ENCODE assay signal across 8 cellular contexts in genomic region chr15:85380860-85381535, GRCh38. TPM values are rescaled to one million over a fixed set of nuclear protein-coding genes. Genes with fewer than 3 reads are reported as not detected.
DNase-seq lines count a peak whose midpoint lies in the region; ATAC-seq, FAIRE-seq and TF ChIP-seq lines count a peak whose summit lies in the region.

No MANE protein-coding gene starts in this region.

- H3K27me3 ChIP-seq in NT2/D1 (ENCODE audit: insufficient read depth, insufficient read length) (no peaks in the 10 kb centered on the region), prostate gland (replicated peaks; ENCODE audit: insufficient read depth) (no peaks in the 10 kb centered on the region)

- DNase-seq in GM12892 (ENCODE audit: insufficient read length) (peak; percentile 41), NT2/D1 (ENCODE audit: low read depth, low spot score) (peak; percentile 6), glutamatergic neuron (peak; percentile 56), prostate gland (ENCODE audit: low spot score) (peak; percentile 28), NCI-H1092 treated with DMSO at 0.1 percent for 48 hours (lab: John Stamatoyannopoulos, UW) (no peak), DMS153 (lab: John Stamatoyannopoulos, UW) (no peak)
- peak; percentile 54 for DNase-seq in activated T-helper 2 cell treated with anti-CD3 and anti-CD28 coated beads, Interferon-gamma antibody, Interleukin-2, Interleukin-4, amounts not matched to agents 10 μg/mL and 5 μg/mL and 100 μg/mL, durations not matched to agents 14 hours and 24 hours and 36 hours (ENCODE audit: low spot score)

- H3K27ac ChIP-seq in prostate gland: peak overlapping the region; percentile 90 to 92

- intact Hi-C loops in activated T-helper 2 cell treated with anti-CD3 and anti-CD28 coated beads, Interferon-gamma antibody, Interleukin-2, Interleukin-4, amounts not matched to agents 10 μg/mL and 5 μg/mL and 100 μg/mL, durations not matched to agents 14 hours and 24 hours and 36 hours (cut with micrococcal nuclease): loop anchor here (1.0 to 2.0 kb wide), 5 partner anchors 19 to 62 kb away; no protein-coding TSS in a partner anchor
- intact Hi-C loops in prostate gland (cut with DNase I): loop anchor here (2.0 kb wide), 1 partner anchor 50 kb away; no protein-coding TSS in a partner anchor

- peaks cover 48% of the 10 kb centered on the region for H3K4me1 Mint-ChIP-seq in activated T-helper 2 cell treated with anti-CD3 and anti-CD28 coated beads, Interferon-gamma antibody, Interleukin-2, Interleukin-4, amounts not matched to agents 10 μg/mL and 5 μg/mL and 100 μg/mL, durations not matched to agents 14 hours and 24 hours and 36 hours (ENCODE audit: low read depth)
- peaks cover 18% of the 10 kb centered on the region for H3K4me1 Mint-ChIP-seq in glutamatergic neuron (ENCODE audit: low read depth, unreplicated experiment)

- peak overlapping the region; percentile 87 for H3K9ac ChIP-seq in NT2/D1 (ENCODE audit: insufficient read length, low read depth)

- H3K36me3 Mint-ChIP-seq in activated T-helper 2 cell treated with anti-CD3 and anti-CD28 coated beads, Interferon-gamma antibody, Interleukin-2, Interleukin-4, amounts not matched to agents 10 μg/mL and 5 μg/mL and 100 μg/mL, durations not matched to agents 14 hours and 24 hours and 36 hours (ENCODE audit: low read depth): peaks cover 24% of the 10 kb centered on the region
- no peaks in the 10 kb centered on the region for H3K36me3 Mint-ChIP-seq in glutamatergic neuron (ENCODE audit: unreplicated experiment)

- H3K4me1 ChIP-seq in NT2/D1 (ENCODE audit: insufficient read depth, insufficient read length) (no peaks in the 10 kb centered on the region), prostate gland (replicated peaks) (no peaks in the 10 kb centered on the region)

- no peaks in the 10 kb centered on the region for H3K9me3 Mint-ChIP-seq in activated T-helper 2 cell treated with anti-CD3 and anti-CD28 coated beads, Interferon-gamma antibody, Interleukin-2, Interleukin-4, amounts not matched to agents 10 μg/mL and 5 μg/mL and 100 μg/mL, durations not matched to agents 14 hours and 24 hours and 36 hours
- no peaks in the 10 kb centered on the region for H3K9me3 Mint-ChIP-seq in glutamatergic neuron (ENCODE audit: unreplicated experiment)

- WGBS in prostate gland: under 1% methylated on average over 72 of the region's 84 CpGs

- TF ChIP-seq CTCF in glutamatergic neuron (IDR thresholded peaks at IDR 0.05; ENCODE audit: partially characterized antibody, unreplicated experiment) (no peak), prostate gland (IDR thresholded peaks at IDR 0.05) (no peak)

- H3K4me3 ChIP-seq in NT2/D1 (ENCODE audit: insufficient read length, low read depth) (peak overlapping the region; percentile 73), prostate gland (peak overlapping the region; percentile 93 to 97)

- no peaks in the 10 kb centered on the region for H3K9me3 ChIP-seq in NT2/D1 (ENCODE audit: insufficient read depth, low read length)
- no peaks in the 10 kb centered on the region for H3K9me3 ChIP-seq in prostate gland

- H3K36me3 ChIP-seq in NT2/D1 (ENCODE audit: insufficient read depth, insufficient read length, low read length): peaks cover 17% of the 10 kb centered on the region
- H3K36me3 ChIP-seq in prostate gland: no peaks in the 10 kb centered on the region

- peak; percentile 34 for ATAC-seq in HG02571 (IDR thresholded peaks at IDR 0.05; ENCODE audit: unreplicated experiment)

- FAIRE-seq in GM12892 (lab: Jason Lieb, UNC): no peak

- no peak for TF ChIP-seq POLR2A in GM12892 (IDR thresholded peaks at IDR 0.05; ENCODE audit: low read depth, low read length)
- peak; percentile 9 for TF ChIP-seq POLR2A in prostate gland (IDR thresholded peaks at IDR 0.05)

- H3K4me3 Mint-ChIP-seq in activated T-helper 2 cell treated with anti-CD3 and anti-CD28 coated beads, Interferon-gamma antibody, Interleukin-2, Interleukin-4, amounts not matched to agents 10 μg/mL and 5 μg/mL and 100 μg/mL, durations not matched to agents 14 hours and 24 hours and 36 hours (ENCODE audit: low read depth): peak overlapping the region; percentile 88
- peak overlapping the region; percentile 88 for H3K4me3 Mint-ChIP-seq in glutamatergic neuron (ENCODE audit: unreplicated experiment)

- H3K27ac Mint-ChIP-seq in activated T-helper 2 cell treated with anti-CD3 and anti-CD28 coated beads, Interferon-gamma antibody, Interleukin-2, Interleukin-4, amounts not matched to agents 10 μg/mL and 5 μg/mL and 100 μg/mL, durations not matched to agents 14 hours and 24 hours and 36 hours: peak overlapping the region; percentile 86
- peak overlapping the region; percentile 83 for H3K27ac Mint-ChIP-seq in glutamatergic neuron (ENCODE audit: unreplicated experiment)

- peaks cover 2% of the 10 kb centered on the region for H3K27me3 Mint-ChIP-seq in activated T-helper 2 cell treated with anti-CD3 and anti-CD28 coated beads, Interferon-gamma antibody, Interleukin-2, Interleukin-4, amounts not matched to agents 10 μg/mL and 5 μg/mL and 100 μg/mL, durations not matched to agents 14 hours and 24 hours and 36 hours (ENCODE audit: low read depth)
- H3K27me3 Mint-ChIP-seq in glutamatergic neuron (ENCODE audit: unreplicated experiment): no peaks in the 10 kb centered on the region

RNA-seq across cellular contexts. Expression of gene AKAP13, which starts 0.6 kb away (rescaled TPM):
- polyA plus RNA-seq in GM12892 (2012; ENCODE audit: missing spikeins): 49.4 TPM
- total RNA-seq in activated T-helper 2 cell treated with anti-CD3 and anti-CD28 coated beads, Interferon-gamma antibody, Interleukin-2, Interleukin-4, amounts not matched to agents 10 μg/mL and 5 μg/mL and 100 μg/mL, durations not matched to agents 14 hours and 24 hours and 36 hours: 92.1 and 107 TPM in 2 replicates
- total RNA-seq in glutamatergic neuron (ENCODE audit: unreplicated experiment): 145 TPM
- 100 to 1,000 TPM; 102 to 195 TPM for total RNA-seq in prostate gland

Comparison
In these comparisons a context has a peak if more than half of its experiments do, and no peak if none do; other contexts are left out.
1. DNase-seq: peak in GM12892 (single experiment), NT2/D1 (single experiment), activated T-helper 2 cell treated with anti-CD3 and anti-CD28 coated beads, Interferon-gamma antibody, Interleukin-2, Interleukin-4, amounts not matched to agents 10 μg/mL and 5 μg/mL and 100 μg/mL, durations not matched to agents 14 hours and 24 hours and 36 hours (single experiment), glutamatergic neuron (single experiment) and prostate gland (single experiment); none in NCI-H1092 treated with DMSO at 0.1 percent for 48 hours (single experiment) and DMS153 (single experiment).